33 cellular contexts compared by ENCODE assay signal in genomic region chr2:37443082-37443481, GRCh38.
"Had no signal": no experiment of that assay in that cellular context is flagged by ENCODE, and none has a peak within 500 bp of the region (broad histone marks: within the 10 kb centered on the region; RNA-seq: fewer than 3 reads in every experiment).

No MANE protein-coding gene starts in this region.

- H3K27me3 Mint-ChIP-seq: activated T-cell treated with anti-CD3 and anti-CD28 coated beads, Interleukin-2, amount 50 U/mL, for 24 hours; T-helper 17 cell had no signal

- H3K4me1 Mint-ChIP-seq: activated CD4-positive, alpha-beta memory T cell treated with anti-CD3 and anti-CD28 coated beads, Interleukin-2, amount 10 ng/mL, durations not matched to agents 7 days and 5 days; activated CD4-positive, alpha-beta T cell treated with anti-CD3 and anti-CD28 coated beads, Interleukin-2, amount 10 ng/mL, durations not matched to agents 7 days and 5 days; activated naive CD4-positive, alpha-beta T cell treated with anti-CD3 and anti-CD28 coated beads, Interleukin-2, amount 10 ng/mL, durations not matched to agents 7 days and 5 days; activated naive CD8-positive, alpha-beta T cell treated with anti-CD3 and anti-CD28 coated beads, Interleukin-2, amount 10 ng/mL, durations not matched to agents 7 days and 5 days; brain; central memory CD8-positive, alpha-beta T cell had no signal

- H3K27me3 ChIP-seq: ascending aorta, breast epithelium, esophagus muscularis mucosa, gastrocnemius medialis, heart left ventricle had no signal

- H3K36me3 ChIP-seq: ascending aorta, breast epithelium, esophagus muscularis mucosa, gastrocnemius medialis, heart left ventricle, WERI-Rb-1 had no signal

- H3K9me3 Mint-ChIP-seq: central memory CD8-positive, alpha-beta T cell; T-helper 2 cell treated with Interferon-gamma antibody and Interleukin-4, amounts not matched to agents 5 μg/mL and 100 μg/mL, for 36 hours had no signal

- H3K27ac ChIP-seq: ascending aorta, breast epithelium, coronary artery, dorsolateral prefrontal cortex, esophagus muscularis mucosa, foreskin keratinocyte, gastrocnemius medialis, heart left ventricle, WERI-Rb-1 had no signal

- H3K27ac Mint-ChIP-seq: activated CD4-positive, alpha-beta memory T cell treated with anti-CD3 and anti-CD28 coated beads, Interleukin-2, amount 10 ng/mL, durations not matched to agents 7 days and 5 days; activated CD4-positive, alpha-beta T cell treated with anti-CD3 and anti-CD28 coated beads, Interleukin-2, amount 10 ng/mL, durations not matched to agents 7 days and 5 days; activated naive CD4-positive, alpha-beta T cell treated with anti-CD3 and anti-CD28 coated beads, Interleukin-2, amount 10 ng/mL, durations not matched to agents 7 days and 5 days; activated naive CD4-positive, alpha-beta T cell treated with anti-CD3 and anti-CD28 coated beads, Interleukin-2, amount 50 U/mL, for 72 hours; activated naive CD8-positive, alpha-beta T cell treated with anti-CD3 and anti-CD28 coated beads, Interleukin-2, amount 10 ng/mL, durations not matched to agents 7 days and 5 days; activated T-cell treated with anti-CD3 and anti-CD28 coated beads, Interleukin-2, amount 50 U/mL, for 24 hours; activated T-cell treated with anti-CD3 and anti-CD28 coated beads, Interleukin-2, amount 50 U/mL, for 72 hours; brain; dendritic cell treated with granulocyte-macrophage colony-stimulating factor and Interleukin-4, amounts not matched to agents 40 ng/mL and 50 ng/mL, for 4 days; T-helper 17 cell; T-helper 2 cell treated with Interferon-gamma antibody and Interleukin-4, amounts not matched to agents 5 μg/mL and 100 μg/mL, for 36 hours had no signal

- H3K4me3 Mint-ChIP-seq: activated CD4-positive, alpha-beta memory T cell treated with anti-CD3 and anti-CD28 coated beads, Interleukin-2, amount 10 ng/mL, durations not matched to agents 7 days and 5 days; activated CD4-positive, alpha-beta T cell treated with anti-CD3 and anti-CD28 coated beads, Interleukin-2, amount 10 ng/mL, durations not matched to agents 7 days and 5 days; activated naive CD4-positive, alpha-beta T cell treated with anti-CD3 and anti-CD28 coated beads, Interleukin-2, amount 10 ng/mL, durations not matched to agents 7 days and 5 days; activated naive CD8-positive, alpha-beta T cell treated with anti-CD3 and anti-CD28 coated beads, Interleukin-2, amount 10 ng/mL, durations not matched to agents 7 days and 5 days; activated T-cell treated with anti-CD3 and anti-CD28 coated beads, Interleukin-2, amount 50 U/mL, for 24 hours; activated T-cell treated with anti-CD3 and anti-CD28 coated beads, Interleukin-2, amount 50 U/mL, for 72 hours; brain; central memory CD8-positive, alpha-beta T cell; dendritic cell treated with granulocyte-macrophage colony-stimulating factor and Interleukin-4, amounts not matched to agents 40 ng/mL and 50 ng/mL, for 4 days; T-helper 17 cell; T-helper 2 cell treated with Interferon-gamma antibody and Interleukin-4, amounts not matched to agents 5 μg/mL and 100 μg/mL, for 36 hours had no signal

- DNase-seq: activated CD4-positive, alpha-beta memory T cell treated with anti-CD3 and anti-CD28 coated beads, Interleukin-2, amount 10 ng/mL, durations not matched to agents 7 days and 5 days; activated CD4-positive, alpha-beta T cell treated with anti-CD3 and anti-CD28 coated beads for 1 hour; activated CD4-positive, alpha-beta T cell treated with anti-CD3 and anti-CD28 coated beads for 4 hours; activated CD4-positive, alpha-beta T cell treated with anti-CD3 and anti-CD28 coated beads, Interleukin-2, amount 10 ng/mL, durations not matched to agents 7 days and 5 days; activated CD4-positive, alpha-beta T cell treated with anti-CD3 and anti-CD28 coated beads, Interleukin-2, amount 50 U/mL, for 4 hours; activated CD4-positive, CD25-positive, alpha-beta regulatory T cell; activated CD8-positive, alpha-beta memory T cell treated with anti-CD3 and anti-CD28 coated beads, Interleukin-2, amount 50 U/mL, for 48 hours; activated gamma-delta T cell; activated naive CD4-positive, alpha-beta T cell; activated naive CD4-positive, alpha-beta T cell treated with anti-CD3 and anti-CD28 coated beads, Interleukin-2, amount 10 ng/mL, durations not matched to agents 7 days and 5 days; activated naive CD8-positive, alpha-beta T cell treated with anti-CD3 and anti-CD28 coated beads, Interleukin-2, amount 10 ng/mL, durations not matched to agents 7 days and 5 days; activated T-cell treated with anti-CD3 and anti-CD28 coated beads for 4 hours; activated T-cell treated with anti-CD3 and anti-CD28 coated beads, Interleukin-2, amount 50 U/mL, for 24 hours; activated T-cell treated with anti-CD3 and anti-CD28 coated beads, Interleukin-2, amount 50 U/mL, for 72 hours; dorsolateral prefrontal cortex; effector memory CD4-positive, alpha-beta T cell; erythroblast; foreskin keratinocyte; gastrocnemius medialis; glutamatergic neuron; heart left ventricle; T-helper 17 cell; T1000; WERI-Rb-1 had no signal

- H3K4me3 ChIP-seq: ascending aorta, breast epithelium, coronary artery, dorsolateral prefrontal cortex, esophagus muscularis mucosa, gastrocnemius medialis, heart left ventricle had no signal

- H3K9me3 ChIP-seq: ascending aorta, breast epithelium, gastrocnemius medialis had no signal

- H3K4me1 ChIP-seq: ascending aorta, breast epithelium, esophagus muscularis mucosa, foreskin keratinocyte, gastrocnemius medialis, heart left ventricle had no signal

- H3K36me3 Mint-ChIP-seq: activated naive CD4-positive, alpha-beta T cell treated with anti-CD3 and anti-CD28 coated beads, Interleukin-2, amount 10 ng/mL, durations not matched to agents 7 days and 5 days; activated naive CD8-positive, alpha-beta T cell treated with anti-CD3 and anti-CD28 coated beads, Interleukin-2, amount 10 ng/mL, durations not matched to agents 7 days and 5 days; brain had no signal

- ATAC-seq: activated naive CD4-positive, alpha-beta T cell treated with anti-CD3 and anti-CD28 coated beads, Interleukin-2, amount 50 U/mL, for 72 hours; activated T-cell treated with anti-CD3 and anti-CD28 coated beads, Interleukin-2, amount 50 U/mL, for 72 hours; foreskin keratinocyte; gastrocnemius medialis; heart left ventricle; T-helper 17 cell had no signal
